ENCODE assay signal across 8 cellular contexts in the genomic region with DNA sequence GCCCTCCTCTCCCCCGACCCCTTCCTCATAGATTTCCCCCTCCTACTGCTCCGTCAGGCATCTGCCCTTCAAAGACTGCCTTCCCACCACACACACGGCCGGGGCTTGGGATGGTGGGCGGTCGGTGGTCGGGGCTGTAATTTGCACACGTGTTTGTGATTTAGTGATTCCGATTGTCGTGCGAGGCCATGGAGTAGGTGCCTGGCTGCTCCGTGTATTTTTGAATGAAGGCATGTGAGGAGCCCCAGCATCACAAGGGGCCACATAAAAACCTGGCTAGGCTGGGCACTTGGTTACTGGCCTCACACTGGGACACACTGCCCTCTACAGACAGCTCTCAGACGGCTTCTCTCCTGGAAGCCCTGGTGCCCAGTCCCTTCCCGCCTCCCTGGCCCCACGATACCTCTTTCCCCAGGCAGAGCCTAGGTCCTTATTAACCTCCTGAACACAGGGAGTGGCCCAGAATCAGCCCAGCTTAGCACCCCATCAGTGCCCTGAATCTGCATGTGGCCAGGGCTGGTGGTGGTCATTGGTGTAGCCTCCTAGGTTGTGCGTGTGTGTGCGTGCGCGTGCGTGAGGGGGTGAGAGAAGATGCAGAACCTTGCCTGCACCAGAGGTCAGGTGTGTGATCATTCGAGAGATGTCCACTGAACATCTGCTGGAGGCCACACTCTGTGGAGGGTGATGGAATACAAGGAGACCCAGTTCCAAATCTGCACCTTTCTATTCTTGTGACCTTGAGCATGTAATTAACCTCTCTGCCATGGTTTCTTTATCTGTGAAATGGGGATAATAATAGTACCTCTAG. TPM values are rescaled to one million over a fixed set of nuclear protein-coding genes. Genes with fewer than 3 reads are reported as not detected.
DNase-seq lines count a peak whose midpoint lies in the region; ATAC-seq, FAIRE-seq and TF ChIP-seq lines count a peak whose summit lies in the region.

No MANE protein-coding gene starts in this region.

- WGBS in trophoblast cell (ENCODE audit: extremely low coverage, insufficient coverage, insufficient read length), result no CpG with 5 or more reads among the region's 21 CpGs

- peaks cover 31% of the 10 kb centered on the region for H4K20me1 ChIP-seq in astrocyte (ENCODE audit: insufficient read depth, low read length)

- H2AK5ac ChIP-seq in trophoblast cell (ENCODE audit: low read length), result peak overlapping the region; percentile 3

- no peak overlapping the region for H3K23ac ChIP-seq in trophoblast cell (ENCODE audit: low read length)

- peaks cover 2% of the 10 kb centered on the region for H3K36me3 Mint-ChIP-seq in astrocyte (ENCODE audit: low read depth, unreplicated experiment)

- intact Hi-C loops in left ventricle myocardium superior (cut with micrococcal nuclease), result loop anchor here (5.0 kb wide), 1 partner anchor 285 kb away; no protein-coding TSS in a partner anchor

- H3K4ac ChIP-seq in trophoblast cell (ENCODE audit: low read depth, low read length), result peak overlapping the region; percentile 14

- no peaks in the 10 kb centered on the region for H3K27me3 ChIP-seq in astrocyte (ENCODE audit: insufficient read depth, low read length)
- H3K27me3 ChIP-seq in trophoblast cell (ENCODE audit: insufficient read depth, low read length), result no peaks in the 10 kb centered on the region

- peaks cover 21% of the 10 kb centered on the region for H3K27me3 Mint-ChIP-seq in astrocyte (ENCODE audit: low read depth, unreplicated experiment)

- no peaks in the 10 kb centered on the region for H3K9me3 Mint-ChIP-seq in astrocyte (ENCODE audit: unreplicated experiment)

- peak overlapping the region; percentile 83 for H3K4me3 Mint-ChIP-seq in astrocyte (ENCODE audit: unreplicated experiment)

- H2AFZ ChIP-seq in astrocyte (ENCODE audit: low read depth, low read length) (peak overlapping the region; percentile 6), trophoblast cell (ENCODE audit: insufficient read depth, low read length, poor library complexity) (no peak overlapping the region)

- H3K4me2 ChIP-seq in astrocyte (ENCODE audit: low read length) (peak overlapping the region; percentile 89), trophoblast cell (ENCODE audit: low read length) (peak overlapping the region; percentile 93)

- no peak overlapping the region for H2BK5ac ChIP-seq in trophoblast cell (ENCODE audit: low read depth, low read length, poor library complexity)

- peak; percentile 68 for TF ChIP-seq CTCF in astrocyte (IDR thresholded peaks at IDR 0.05; ENCODE audit: insufficient read depth, low read depth, low read length)

- H3K4me3 ChIP-seq in astrocyte (ENCODE audit: insufficient read depth, low read depth, low read length) (peak overlapping the region; percentile 88), trophoblast cell (ENCODE audit: low read depth, low read length) (peak overlapping the region; percentile 16)

- H3K18ac ChIP-seq in trophoblast cell (ENCODE audit: low read length), result peak overlapping the region; percentile 84

- H2BK120ac ChIP-seq in trophoblast cell (ENCODE audit: insufficient read depth, low read length, poor library complexity), result peak overlapping the region; percentile 75

- peak overlapping the region; percentile 96 for H3K27ac Mint-ChIP-seq in astrocyte (ENCODE audit: unreplicated experiment)

- H3K79me1 ChIP-seq in trophoblast cell (ENCODE audit: low read length), result peaks cover 25% of the 10 kb centered on the region

- peak overlapping the region; percentile 48 for H3K14ac ChIP-seq in trophoblast cell (ENCODE audit: low read length)

- peak overlapping the region; percentile 75 for H4K8ac ChIP-seq in trophoblast cell (ENCODE audit: low read depth, low read length)

- H4K12ac ChIP-seq in trophoblast cell (ENCODE audit: low read depth, low read length), result peak overlapping the region; percentile 39

- H3K4me1 ChIP-seq in astrocyte (ENCODE audit: insufficient read depth, low read length) (peaks cover 32% of the 10 kb centered on the region), trophoblast cell (ENCODE audit: control insufficient read depth in 1 of 2, insufficient read depth in 2 of 2, low read length in 2 of 2) (peaks cover 26 to 36% of the 10 kb centered on the region in 2 experiments)

- H3K36me3 ChIP-seq in astrocyte (ENCODE audit: insufficient read depth, low read length) (no peaks in the 10 kb centered on the region), trophoblast cell (ENCODE audit: control insufficient read depth in 1 of 2, insufficient read depth in 2 of 2, low read length in 2 of 2) (peaks cover 4 to 8% of the 10 kb centered on the region in 2 experiments)

- H3K79me2 ChIP-seq in astrocyte (ENCODE audit: insufficient read depth, low read length) (peaks cover 29% of the 10 kb centered on the region), trophoblast cell (ENCODE audit: control insufficient read depth, insufficient read depth, low read length, poor library complexity) (peaks cover 18% of the 10 kb centered on the region)

- ATAC-seq in left ventricle myocardium superior (peak; percentile 74), HG02884 (IDR thresholded peaks at IDR 0.05; ENCODE audit: unreplicated experiment) (no peak)

- H2BK12ac ChIP-seq in trophoblast cell (ENCODE audit: low read length), result peak overlapping the region; percentile 73

- H3K9me3 ChIP-seq in astrocyte (ENCODE audit: insufficient read depth, low read depth, low read length), result no peaks in the 10 kb centered on the region
- peaks cover 2% of the 10 kb centered on the region for H3K9me3 ChIP-seq in trophoblast cell (ENCODE audit: insufficient read depth, low read depth, low read length)

- peaks cover 18% of the 10 kb centered on the region for H3K4me1 Mint-ChIP-seq in astrocyte (ENCODE audit: low read depth, unreplicated experiment)

- H3K27ac ChIP-seq in astrocyte (ENCODE audit: low read depth, low read length), result peak overlapping the region; percentile 95
- H3K27ac ChIP-seq in trophoblast cell (ENCODE audit: low read depth, low read length), result no peak overlapping the region

- peak overlapping the region; percentile 91 for H4K91ac ChIP-seq in trophoblast cell (ENCODE audit: low read depth, low read length)

- H3K9ac ChIP-seq in astrocyte (ENCODE audit: low read length) (peak overlapping the region; percentile 95), trophoblast cell (ENCODE audit: low read length) (peak overlapping the region; percentile 16)

- DNase-seq in GM04504 (ENCODE audit: low read depth) (peak; percentile 69), NCI-H1092 treated with DMSO at 0.1 percent for 48 hours (lab: John Stamatoyannopoulos, UW) (peak; percentile 84), SKM-1 (lab: John Stamatoyannopoulos, UW; ENCODE audit: unreplicated experiment) (peak; percentile 40), astrocyte (ENCODE audit: low read depth) (peak; percentile 57), left ventricle myocardium superior (peak; percentile 74), trophoblast cell (peak; percentile 55 to 74), mesenteric fat pad (ENCODE audit: low spot score) (no peak)

- FAIRE-seq in astrocyte (lab: Jason Lieb, UNC), result no peak

RNA-seq across cellular contexts. Expression of a gene that starts 1.3 kb away (rescaled TPM):
- total RNA-seq in astrocyte (16.0 and 20.2 TPM in 2 replicates), left ventricle myocardium superior (3.8 TPM), mesenteric fat pad (35.0 TPM)
- polyA plus RNA-seq in trophoblast cell (2013), result 52.7 and 59.0 TPM in 2 replicates

RNA-seq across cellular contexts. Expression of a gene that starts 11.8 kb away (rescaled TPM):
- total RNA-seq in astrocyte (not detected in 2 replicates), left ventricle myocardium superior (not detected), mesenteric fat pad (not detected)
- polyA plus RNA-seq in trophoblast cell (2013), result not detected in 2 replicates

RNA-seq across cellular contexts. Expression of a gene that starts 16.1 kb away (rescaled TPM):
- not detected in 2 replicates for total RNA-seq in astrocyte
- not detected for total RNA-seq in left ventricle myocardium superior
- polyA plus RNA-seq in trophoblast cell (2013), result not detected in 2 replicates
- total RNA-seq in mesenteric fat pad, result not detected

RNA-seq across cellular contexts. Expression of a gene that starts 18.9 kb away (rescaled TPM):
- total RNA-seq in astrocyte (not detected in 2 replicates), left ventricle myocardium superior (not detected), mesenteric fat pad (not detected)
- not detected in 2 replicates for polyA plus RNA-seq in trophoblast cell (2013)

RNA-seq across cellular contexts. Expression of a gene that starts 23.8 kb away (rescaled TPM):
- total RNA-seq in astrocyte (not detected in 2 replicates), left ventricle myocardium superior (not detected), mesenteric fat pad (not detected)
- not detected in 2 replicates for polyA plus RNA-seq in trophoblast cell (2013)
